Comparison of ENCODE assay signal across 15 cellular contexts in genomic region chr1:39262802-39263201, GRCh38. TPM values are rescaled to one million over a fixed set of nuclear protein-coding genes. Genes with fewer than 3 reads are reported as not detected.
DNase-seq lines count a peak whose midpoint lies in the region; ATAC-seq, FAIRE-seq and TF ChIP-seq lines count a peak whose summit lies in the region.
"Had no signal": no experiment of that assay in that cellular context is flagged by ENCODE, and none has a peak within 500 bp of the region (broad histone marks: within the 10 kb centered on the region; RNA-seq: fewer than 3 reads in every experiment).

No MANE protein-coding gene starts in this region.

- TF ChIP-seq CTCF in CD4-positive, alpha-beta T cell (IDR thresholded peaks at IDR 0.05), result no peak
- TF ChIP-seq CTCF in GM13976 (IDR thresholded peaks at IDR 0.05; ENCODE audit: borderline replicate concordance, control extremely low read depth, extremely low read depth, insufficient read depth, missing control alignments), result no peak

- no peak overlapping the region for H3K4me2 ChIP-seq in mesenchymal stem cell (ENCODE audit: low read length, poor library complexity, severe bottlenecking)

- CTCF ChIA-PET in CD4-positive, alpha-beta T cell (lab: Charles Lee), result interaction anchor here (0.9 to 21.8 kb wide), 2 partner anchors 75 to 164 kb away, joined by 8 to 376 read pairs; no protein-coding TSS in a partner anchor
- CTCF ChIA-PET in naive thymus-derived CD4-positive, alpha-beta T cell (lab: Charles Lee), result interaction anchor here (1.1 to 11.7 kb wide), 4 partner anchors 56 to 164 kb away, joined by 3 to 298 read pairs (median 30); partner anchors contain the start of gene MACF1

- H3K27ac ChIP-seq in CD4-positive, alpha-beta T cell (ENCODE audit: low read depth, low read length), result no peak overlapping the region
- no peak overlapping the region for H3K27ac ChIP-seq in mesenchymal stem cell (ENCODE audit: low read length, poor library complexity, severe bottlenecking)
- no peak overlapping the region for H3K27ac ChIP-seq in naive thymus-derived CD4-positive, alpha-beta T cell (ENCODE audit: low read depth, low read length)
- H3K27ac ChIP-seq: epithelial cell of prostate had no signal

- peaks cover 3% of the 10 kb centered on the region for H3K79me1 ChIP-seq in mesenchymal stem cell (replicated peaks; ENCODE audit: low read length, poor library complexity, severe bottlenecking)

- no peak for FAIRE-seq in H54 (lab: Jason Lieb, UNC)
- FAIRE-seq: kidney had no signal

- in situ Hi-C loops in GM13976 (cut with MboI; ENCODE audit: low sequenced_read_pairs, unreplicated experiment), result loop anchor here (10.0 kb wide), 1 partner anchor 168 kb away; no protein-coding TSS in a partner anchor

- H3K23ac ChIP-seq in mesenchymal stem cell (ENCODE audit: low read length in 2 of 2), result no peak overlapping the region

- H3K4me3 ChIP-seq in mesenchymal stem cell (ENCODE audit: insufficient read depth in 1 of 2, low read depth in 1 of 2, low read length in 2 of 2), result no peak overlapping the region
- H3K4me3 ChIP-seq in naive thymus-derived CD4-positive, alpha-beta T cell (ENCODE audit: low read length), result no peak overlapping the region

- POLR2A ChIA-PET in CD4-positive, alpha-beta T cell (lab: Charles Lee), result interaction anchor here (0.8 to 3.4 kb wide), 3 partner anchors 42 to 71 kb away, joined by 3 to 10 read pairs (median 4); partner anchors contain the start of gene MACF1
- POLR2A ChIA-PET in naive thymus-derived CD4-positive, alpha-beta T cell (lab: Charles Lee), result interaction anchor here (0.6 to 1.9 kb wide), 2 partner anchors 79 to 260 kb away, joined by 3 to 7 read pairs; no protein-coding TSS in a partner anchor

- H3K27ac Mint-ChIP-seq in CD4-positive, alpha-beta T cell, result peak overlapping the region; percentile 4
- peak overlapping the region in 1 of 9 donors; percentile 17 for H3K27ac Mint-ChIP-seq in naive thymus-derived CD4-positive, alpha-beta T cell
- H3K27ac Mint-ChIP-seq: activated naive CD8-positive, alpha-beta T cell treated with anti-CD3 and anti-CD28 coated beads, Interleukin-2, amount 10 ng/mL, durations not matched to agents 7 days and 5 days had no signal

- H3K27me3 Mint-ChIP-seq in CD4-positive, alpha-beta T cell, result no peaks in the 10 kb centered on the region
- no peaks in the 10 kb centered on the region for H3K27me3 Mint-ChIP-seq in naive thymus-derived CD4-positive, alpha-beta T cell
- H3K27me3 Mint-ChIP-seq: activated naive CD8-positive, alpha-beta T cell treated with anti-CD3 and anti-CD28 coated beads, Interleukin-2, amount 10 ng/mL, durations not matched to agents 7 days and 5 days had no signal

- no peak overlapping the region for H2BK120ac ChIP-seq in mesenchymal stem cell (ENCODE audit: low read depth, low read length)

- H3K18ac ChIP-seq in mesenchymal stem cell (ENCODE audit: low read depth in 1 of 2, low read length in 2 of 2), result no peak overlapping the region

- peaks cover 9 to 24% of the 10 kb centered on the region in 2 experiments for H3K36me3 ChIP-seq in mesenchymal stem cell (ENCODE audit: control insufficient read depth in 1 of 2, insufficient read depth in 2 of 2, low read depth in 1 of 2, low read length in 2 of 2)
- H3K36me3 ChIP-seq in naive thymus-derived CD4-positive, alpha-beta T cell (ENCODE audit: control insufficient read depth in 2 of 3, insufficient read depth in 3 of 3, low read length in 3 of 3), result peaks cover 4 to 28% (median 7%) of the 10 kb centered on the region in 3 experiments
- H3K36me3 ChIP-seq: BE2C had no signal

- H2AK5ac ChIP-seq in mesenchymal stem cell (ENCODE audit: low read length, severe bottlenecking), result no peak overlapping the region

- H3K4ac ChIP-seq in mesenchymal stem cell (ENCODE audit: low read depth in 1 of 2, low read length in 2 of 2), result no peak overlapping the region

- H3K9ac ChIP-seq in mesenchymal stem cell (ENCODE audit: low read length), result no peak overlapping the region

- no peak overlapping the region for H2BK5ac ChIP-seq in mesenchymal stem cell (ENCODE audit: low read depth, low read length, poor library complexity, severe bottlenecking)

- no peak overlapping the region for H2BK12ac ChIP-seq in mesenchymal stem cell (ENCODE audit: low read length in 2 of 2)

- H3K4me1 Mint-ChIP-seq in CD4-positive, alpha-beta T cell (ENCODE audit: low read depth), result peaks cover 72% of the 10 kb centered on the region
- peaks cover 46 to 75% (median 60%) of the 10 kb centered on the region in 7 donors for H3K4me1 Mint-ChIP-seq in naive thymus-derived CD4-positive, alpha-beta T cell

- H3K4me3 Mint-ChIP-seq in CD4-positive, alpha-beta T cell, result no peak overlapping the region
- peak overlapping the region in 1 of 10 donors; percentile 0 for H3K4me3 Mint-ChIP-seq in naive thymus-derived CD4-positive, alpha-beta T cell
- H3K4me3 Mint-ChIP-seq: activated naive CD8-positive, alpha-beta T cell treated with anti-CD3 and anti-CD28 coated beads, Interleukin-2, amount 10 ng/mL, durations not matched to agents 7 days and 5 days had no signal

- ATAC-seq in CD4-positive, alpha-beta T cell (ENCODE audit: poor library complexity), result no peak
- ATAC-seq in naive thymus-derived CD4-positive, alpha-beta T cell, result no peak
- ATAC-seq in GM19328 (IDR thresholded peaks at IDR 0.05; ENCODE audit: unreplicated experiment), result no peak

- H4K8ac ChIP-seq in mesenchymal stem cell (ENCODE audit: low read length), result no peak overlapping the region

- peaks cover 3% of the 10 kb centered on the region for H3K4me1 ChIP-seq in mesenchymal stem cell (ENCODE audit: control insufficient read depth, insufficient read depth, low read depth, low read length)
- peaks cover 23 to 38% of the 10 kb centered on the region in 2 donors for H3K4me1 ChIP-seq in naive thymus-derived CD4-positive, alpha-beta T cell (ENCODE audit: control insufficient read depth in 2 of 2, insufficient read depth in 2 of 2, low read length in 2 of 2)
- H3K4me1 ChIP-seq: BE2C had no signal

- WGBS in mesenchymal stem cell, result 98% methylated on average over 3 of the region's 4 CpGs

- intact Hi-C loops in CD4-positive, alpha-beta T cell (cut with DNase I, micrococcal nuclease), result no loop called here
- intact Hi-C loops in naive thymus-derived CD4-positive, alpha-beta T cell (cut with micrococcal nuclease), result no loop called here

- H4K91ac ChIP-seq in mesenchymal stem cell (ENCODE audit: low read length), result peak overlapping the region; percentile 27

- H2BK15ac ChIP-seq in mesenchymal stem cell (ENCODE audit: low read depth, poor library complexity, severe bottlenecking), result no peak overlapping the region

- H3K9me3 Mint-ChIP-seq in CD4-positive, alpha-beta T cell, result no peaks in the 10 kb centered on the region
- H3K9me3 Mint-ChIP-seq in naive thymus-derived CD4-positive, alpha-beta T cell, result no peaks in the 10 kb centered on the region
- H3K9me3 Mint-ChIP-seq: activated naive CD8-positive, alpha-beta T cell treated with anti-CD3 and anti-CD28 coated beads, Interleukin-2, amount 10 ng/mL, durations not matched to agents 7 days and 5 days had no signal

- no peak for TF ChIP-seq POLR2A in H54 (IDR thresholded peaks at IDR 0.05; ENCODE audit: low read depth, low read length)

- no peaks in the 10 kb centered on the region for H3K27me3 ChIP-seq in CD4-positive, alpha-beta T cell (ENCODE audit: control insufficient read depth, insufficient read depth, low read length)
- no peaks in the 10 kb centered on the region for H3K27me3 ChIP-seq in mesenchymal stem cell (ENCODE audit: control insufficient read depth in 1 of 2, insufficient read depth in 1 of 2, low read length in 2 of 2)
- no peaks in the 10 kb centered on the region for H3K27me3 ChIP-seq in naive thymus-derived CD4-positive, alpha-beta T cell (ENCODE audit: control insufficient read depth in 2 of 2, insufficient read depth in 2 of 2, low read length in 2 of 2)
- H3K27me3 ChIP-seq: BE2C had no signal

- no peak overlapping the region for H2AFZ ChIP-seq in mesenchymal stem cell (ENCODE audit: low read depth, low read length)

- DNase-seq in CD4-positive, alpha-beta T cell, result no peak
- DNase-seq in GM13976 (ENCODE audit: low spot score) (peak; percentile 38), mesenchymal stem cell (peak; percentile 32), H54 (ENCODE audit: insufficient read length, low spot score) (no peak), Kasumi-1 (lab: John Stamatoyannopoulos, UW) (no peak)
- DNase-seq in activated T-helper 9 cell treated with anti-CD3 and anti-CD28 coated beads, Interleukin-2, amount 50 U/mL, for 16 hours (ENCODE audit: low read depth), result peak; percentile 6
- DNase-seq in naive thymus-derived CD4-positive, alpha-beta T cell, result no peak
- DNase-seq: activated naive CD8-positive, alpha-beta T cell treated with anti-CD3 and anti-CD28 coated beads, Interleukin-2, amount 10 ng/mL, durations not matched to agents 7 days and 5 days; BE2C; cerebellar nuclear complex; kidney; NCI-H187 treated with DMSO at 0.1 percent for 48 hours; NCI-H526 had no signal

- H3K9me3 ChIP-seq in CD4-positive, alpha-beta T cell (ENCODE audit: control insufficient read depth, low read length), result no peaks in the 10 kb centered on the region
- no peaks in the 10 kb centered on the region for H3K9me3 ChIP-seq in mesenchymal stem cell (ENCODE audit: control insufficient read depth, low read length)
- H3K9me3 ChIP-seq in naive thymus-derived CD4-positive, alpha-beta T cell (ENCODE audit: control insufficient read depth in 2 of 3, low read length in 3 of 3), result no peaks in the 10 kb centered on the region
- H3K9me3 ChIP-seq: BE2C had no signal

- no peak overlapping the region for H3K14ac ChIP-seq in mesenchymal stem cell (ENCODE audit: low read length in 2 of 2)

- peaks cover 39% of the 10 kb centered on the region for H3K36me3 Mint-ChIP-seq in CD4-positive, alpha-beta T cell (ENCODE audit: low read depth)
- peaks cover 0 to 14% (median 6%) of the 10 kb centered on the region in 5 donors for H3K36me3 Mint-ChIP-seq in naive thymus-derived CD4-positive, alpha-beta T cell

RNA-seq across cellular contexts. Expression of gene MACF1, which starts 58.3 kb away (rescaled TPM):
- 100 to 1,000 TPM; 248 to 252 TPM for total RNA-seq in CD4-positive, alpha-beta T cell
- polyA plus RNA-seq in mesenchymal stem cell (2013, experiment 1 of 2), result 94.0 TPM
- polyA plus RNA-seq in mesenchymal stem cell (2013, experiment 2 of 2), result 86.1 TPM
- total RNA-seq in naive thymus-derived CD4-positive, alpha-beta T cell, result 100 to 1,000 TPM; 282 to 409 (median 335) TPM
- 10 to 100 TPM; 21.2 to 90.3 TPM for polyA plus RNA-seq in naive thymus-derived CD4-positive, alpha-beta T cell

Comparison
In these comparisons a context has a peak if more than half of its experiments do, and no peak if none do; other contexts are left out.
1. DNase-seq: peak in GM13976 (single experiment), activated T-helper 9 cell treated with anti-CD3 and anti-CD28 coated beads, Interleukin-2, amount 50 U/mL, for 16 hours (single experiment) and mesenchymal stem cell (single experiment); none in CD4-positive, alpha-beta T cell (0 of 10), H54 (single experiment), Kasumi-1 (0 of 2) and naive thymus-derived CD4-positive, alpha-beta T cell (0 of 9).